Comparison of ENCODE assay signal across 17 cellular contexts in the genomic region with DNA sequence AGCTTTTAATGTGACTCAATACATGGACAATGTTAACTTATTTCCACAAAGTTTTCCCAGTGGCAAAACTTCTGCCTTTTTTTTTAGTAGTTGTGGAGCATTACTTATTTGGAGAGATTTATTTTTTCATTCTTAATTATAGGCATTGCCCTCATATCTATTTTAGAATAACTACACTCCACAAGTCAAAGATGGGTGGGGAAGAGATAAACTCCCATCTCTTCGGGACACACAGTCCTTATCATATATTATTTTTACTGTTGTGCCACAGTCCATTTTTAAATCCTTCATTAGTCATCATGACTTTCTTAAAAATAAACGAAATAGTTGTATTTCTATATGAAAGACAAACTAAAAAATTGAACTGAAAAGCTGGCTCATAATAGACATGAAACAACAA. TPM values are rescaled to one million over a fixed set of nuclear protein-coding genes. Genes with fewer than 3 reads are reported as not detected.
DNase-seq lines count a peak whose midpoint lies in the region; ATAC-seq, FAIRE-seq and TF ChIP-seq lines count a peak whose summit lies in the region.
"Had no signal": no experiment of that assay in that cellular context is flagged by ENCODE, and none has a peak within 500 bp of the region (broad histone marks: within the 10 kb centered on the region; RNA-seq: fewer than 3 reads in every experiment).

No MANE protein-coding gene starts in this region.

- peaks cover 0 to 3% (median 0%) of the 10 kb centered on the region in 9 donors for H3K4me1 ChIP-seq in heart right ventricle

- no peaks in the 10 kb centered on the region for H3K36me3 Mint-ChIP-seq in brain
- no peaks in the 10 kb centered on the region for H3K36me3 Mint-ChIP-seq in osteocyte (ENCODE audit: unreplicated experiment)
- no peaks in the 10 kb centered on the region for H3K36me3 Mint-ChIP-seq in type B pancreatic cell
- H3K36me3 Mint-ChIP-seq in activated CD4-positive, alpha-beta memory T cell treated with anti-CD3 and anti-CD28 coated beads, Interleukin-2, amount 10 ng/mL, durations not matched to agents 7 days and 5 days (ENCODE audit: low read depth): no peaks in the 10 kb centered on the region

- FAIRE-seq in GM19239 (lab: Jason Lieb, UNC): no peak

- H3K27ac ChIP-seq in heart right ventricle: peak overlapping the region in 9 of 10 donors; percentile 48 to 88 (median 77)
- H3K27ac ChIP-seq: WERI-Rb-1 had no signal

- ATAC-seq in heart right ventricle (peak in 2 of 8 donors; percentile 59 to 70), GM21825 (IDR thresholded peaks at IDR 0.05; ENCODE audit: unreplicated experiment) (no peak), left colon (no peak)

- H3K4me1 Mint-ChIP-seq in brain (peaks cover 43% of the 10 kb centered on the region), osteocyte (ENCODE audit: unreplicated experiment) (peaks cover 56% of the 10 kb centered on the region), type B pancreatic cell (ENCODE audit: unreplicated experiment) (peaks cover 6% of the 10 kb centered on the region)
- H3K4me1 Mint-ChIP-seq in activated CD4-positive, alpha-beta memory T cell treated with anti-CD3 and anti-CD28 coated beads, Interleukin-2, amount 10 ng/mL, durations not matched to agents 7 days and 5 days: no peaks in the 10 kb centered on the region

- H3K36me3 ChIP-seq in heart right ventricle: no peaks in the 10 kb centered on the region
- H3K36me3 ChIP-seq: WERI-Rb-1 had no signal

- peak overlapping the region; percentile 10 to 59 (median 46) for H3K4me3 ChIP-seq in heart right ventricle

- H3K27ac Mint-ChIP-seq in brain: peak overlapping the region in 2 of 5 experiments; percentile 90 to 95
- peak overlapping the region; percentile 94 for H3K27ac Mint-ChIP-seq in osteocyte (ENCODE audit: unreplicated experiment)
- no peak overlapping the region for H3K27ac Mint-ChIP-seq in type B pancreatic cell
- H3K27ac Mint-ChIP-seq in activated CD4-positive, alpha-beta memory T cell treated with anti-CD3 and anti-CD28 coated beads, Interleukin-2, amount 10 ng/mL, durations not matched to agents 7 days and 5 days: no peak overlapping the region
- H3K27ac Mint-ChIP-seq: endodermal cell had no signal

- no peaks in the 10 kb centered on the region for H3K9me3 Mint-ChIP-seq in brain
- peaks cover under 1% of the 10 kb centered on the region for H3K9me3 Mint-ChIP-seq in osteocyte (ENCODE audit: unreplicated experiment)
- H3K9me3 Mint-ChIP-seq in type B pancreatic cell: no peaks in the 10 kb centered on the region
- H3K9me3 Mint-ChIP-seq in activated CD4-positive, alpha-beta memory T cell treated with anti-CD3 and anti-CD28 coated beads, Interleukin-2, amount 10 ng/mL, durations not matched to agents 7 days and 5 days: no peaks in the 10 kb centered on the region
- H3K9me3 Mint-ChIP-seq: endodermal cell had no signal

- H3K4me3 Mint-ChIP-seq in brain (peak overlapping the region in 4 of 5 experiments; percentile 28 to 92 (median 78)), osteocyte (ENCODE audit: unreplicated experiment) (peak overlapping the region; percentile 84), type B pancreatic cell (peak overlapping the region; percentile 58)
- no peak overlapping the region for H3K4me3 Mint-ChIP-seq in activated CD4-positive, alpha-beta memory T cell treated with anti-CD3 and anti-CD28 coated beads, Interleukin-2, amount 10 ng/mL, durations not matched to agents 7 days and 5 days
- H3K4me3 Mint-ChIP-seq: endodermal cell had no signal

- CTCF ChIA-PET in activated CD4-positive, alpha-beta memory T cell treated with anti-CD3 and anti-CD28 coated beads, Interleukin-2, amount 10 ng/mL, durations not matched to agents 7 days and 5 days (lab: Charles Lee): no interaction called here

- no peaks in the 10 kb centered on the region for H3K27me3 ChIP-seq in heart right ventricle

- H3K27me3 Mint-ChIP-seq in brain (no peaks in the 10 kb centered on the region), osteocyte (ENCODE audit: unreplicated experiment) (no peaks in the 10 kb centered on the region), type B pancreatic cell (no peaks in the 10 kb centered on the region)
- no peaks in the 10 kb centered on the region for H3K27me3 Mint-ChIP-seq in activated CD4-positive, alpha-beta memory T cell treated with anti-CD3 and anti-CD28 coated beads, Interleukin-2, amount 10 ng/mL, durations not matched to agents 7 days and 5 days

- DNase-seq in heart right ventricle (no peak), osteocyte (ENCODE audit: extremely low spot score, unreplicated experiment) (no peak), type B pancreatic cell (ENCODE audit: extremely low spot score, unreplicated experiment) (no peak), GM19239 (ENCODE audit: insufficient read length, low spot score) (no peak), left colon (no peak)
- DNase-seq in activated CD4-positive, alpha-beta memory T cell treated with anti-CD3 and anti-CD28 coated beads, Interleukin-2, amount 10 ng/mL, durations not matched to agents 7 days and 5 days: no peak
- DNase-seq: activated effector memory CD4-positive, alpha-beta T cell treated with Interleukin-2 at 50 U/mL for 16 hours; endodermal cell; glutamatergic neuron; Karpas-422; kidney; NCI-H1436 treated with DMSO at 0.1 percent for 48 hours; NCI-H524; substantia nigra; WERI-Rb-1 had no signal

- peaks cover 0 to 5% (median 0%) of the 10 kb centered on the region in 11 donors for H3K9me3 ChIP-seq in heart right ventricle

- TF ChIP-seq CTCF in brain (conservative IDR thresholded peaks at IDR 0.05) (no peak), heart right ventricle (IDR thresholded peaks at IDR 0.05) (no peak), osteocyte (IDR thresholded peaks at IDR 0.05) (no peak), type B pancreatic cell (conservative IDR thresholded peaks at IDR 0.05) (no peak)

- POLR2A ChIA-PET in activated CD4-positive, alpha-beta memory T cell treated with anti-CD3 and anti-CD28 coated beads, Interleukin-2, amount 10 ng/mL, durations not matched to agents 7 days and 5 days (lab: Charles Lee): no interaction called here

- intact Hi-C loops in heart right ventricle (cut with DNase I): no loop called here
- intact Hi-C loops in left colon (cut with DNase I, micrococcal nuclease): no loop called here

- WGBS in heart right ventricle, 2 donors: 7 to 14% methylated on average over 2 of the region's 2 CpGs

RNA-seq across cellular contexts. Expression of gene DMD, which starts 1.2 kb away (rescaled TPM):
- polyA plus RNA-seq in brain (ENCODE audit: insufficient read depth, low read depth, low replicate concordance) (5.7 TPM), heart right ventricle (10 to 100 TPM; 28.5 to 41.9 TPM)
- total RNA-seq in heart right ventricle (100 to 1,000 TPM; 126 to 228 (median 191) TPM), osteocyte (317 and 334 TPM in 2 replicates), type B pancreatic cell (ENCODE audit: low replicate concordance) (17.7 and 57.1 TPM in 2 replicates), left colon (10 to 100 TPM in 1 of 2 donors, 1 to 10 TPM in 1; 10.0 to 28.8 TPM)
- 1 to 10 TPM; 1.4 to 1.5 TPM for total RNA-seq in activated CD4-positive, alpha-beta memory T cell treated with anti-CD3 and anti-CD28 coated beads, Interleukin-2, amount 10 ng/mL, durations not matched to agents 7 days and 5 days
